ENCODE assay signal across 1 cellular context in the genomic region with DNA sequence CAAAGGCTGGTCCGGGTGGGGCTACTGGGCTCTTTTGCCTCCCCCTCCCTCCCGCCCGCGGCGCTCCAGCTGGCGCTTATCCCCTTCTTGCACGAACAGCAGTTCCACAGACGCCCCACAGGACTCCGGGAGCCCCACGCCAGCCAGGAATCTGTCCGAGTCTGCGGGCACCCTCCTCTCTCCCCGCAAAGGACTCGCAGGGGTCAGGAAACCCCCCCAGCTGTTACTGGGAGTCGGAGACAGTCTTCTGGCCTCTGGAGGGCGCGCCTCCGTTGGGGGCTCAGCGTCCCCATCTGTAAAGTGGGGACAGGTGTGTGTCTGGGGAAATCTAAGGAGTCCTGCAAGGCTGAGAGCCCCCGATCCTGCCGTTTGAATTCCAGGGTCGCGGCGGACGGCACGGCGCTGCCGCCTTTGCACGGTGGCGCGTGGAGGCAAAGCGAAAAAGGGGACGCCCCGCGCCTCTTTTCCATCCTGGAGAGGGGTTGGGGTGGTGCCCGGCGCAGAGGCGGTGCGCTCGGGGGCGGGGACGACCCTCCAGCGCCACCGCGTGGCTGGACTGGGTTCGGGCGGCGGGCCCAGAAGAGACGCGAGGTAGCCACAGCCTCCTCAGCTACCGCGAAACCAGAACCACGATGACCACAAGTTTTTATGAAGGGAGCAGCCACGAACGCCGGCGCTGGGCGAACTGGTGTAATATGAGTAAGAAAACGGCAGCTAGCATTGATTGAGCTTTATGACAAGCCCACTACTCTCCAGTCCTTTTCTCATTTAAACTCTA.
TF ChIP-seq lines count a peak whose summit lies in the region.

No MANE protein-coding gene starts in this region.

TF ChIP-seq in GM12878, 131 proteins besides CTCF, POLR2A, EP300 and RAD21 (continued from another document):
- TF ChIP-seq, protein P1, sequence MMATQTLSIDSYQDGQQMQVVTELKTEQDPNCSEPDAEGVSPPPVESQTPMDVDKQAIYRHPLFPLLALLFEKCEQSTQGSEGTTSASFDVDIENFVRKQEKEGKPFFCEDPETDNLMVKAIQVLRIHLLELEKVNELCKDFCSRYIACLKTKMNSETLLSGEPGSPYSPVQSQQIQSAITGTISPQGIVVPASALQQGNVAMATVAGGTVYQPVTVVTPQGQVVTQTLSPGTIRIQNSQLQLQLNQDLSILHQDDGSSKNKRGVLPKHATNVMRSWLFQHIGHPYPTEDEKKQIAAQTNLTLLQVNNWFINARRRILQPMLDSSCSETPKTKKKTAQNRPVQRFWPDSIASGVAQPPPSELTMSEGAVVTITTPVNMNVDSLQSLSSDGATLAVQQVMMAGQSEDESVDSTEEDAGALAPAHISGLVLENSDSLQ (IDR thresholded peaks at IDR 0.05): no peak
- TF ChIP-seq, protein P2, sequence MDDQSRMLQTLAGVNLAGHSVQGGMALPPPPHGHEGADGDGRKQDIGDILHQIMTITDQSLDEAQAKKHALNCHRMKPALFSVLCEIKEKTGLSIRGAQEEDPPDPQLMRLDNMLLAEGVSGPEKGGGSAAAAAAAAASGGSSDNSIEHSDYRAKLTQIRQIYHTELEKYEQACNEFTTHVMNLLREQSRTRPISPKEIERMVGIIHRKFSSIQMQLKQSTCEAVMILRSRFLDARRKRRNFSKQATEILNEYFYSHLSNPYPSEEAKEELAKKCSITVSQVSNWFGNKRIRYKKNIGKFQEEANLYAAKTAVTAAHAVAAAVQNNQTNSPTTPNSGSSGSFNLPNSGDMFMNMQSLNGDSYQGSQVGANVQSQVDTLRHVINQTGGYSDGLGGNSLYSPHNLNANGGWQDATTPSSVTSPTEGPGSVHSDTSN (IDR thresholded peaks at IDR 0.05; ENCODE audit: insufficient replicate concordance, low read depth, low read length): no peak
- TF ChIP-seq RBBP5 (conservative IDR thresholded peaks at IDR 0.05) (no peak), MYB (IDR thresholded peaks at IDR 0.05; ENCODE audit: borderline replicate concordance, low read depth, low read length) (no peak), MEF2A (IDR thresholded peaks at IDR 0.05; ENCODE audit: insufficient read depth, low read depth, low read length) (0 out of 2 replicates have a peak, but pooled peaks have one; percentile 14), ZSCAN29 (IDR thresholded peaks at IDR 0.05) (no peak), EZH2 (IDR thresholded peaks at IDR 0.05; ENCODE audit: borderline replicate concordance, control insufficient read depth, low read depth, low read length) (no peak), EED (IDR thresholded peaks at IDR 0.05; ENCODE audit: low read depth) (peak; percentile 42; the same call in 1 of the 2 replicates), FOXM1 (IDR thresholded peaks at IDR 0.05; ENCODE audit: low read depth, low read length) (no peak), PAX5 (IDR thresholded peaks at IDR 0.05; ENCODE audit: borderline replicate concordance, low read depth, low read length) (no peak), CEBPB (IDR thresholded peaks at IDR 0.05; ENCODE audit: borderline replicate concordance in 1 of 2, low read depth in 2 of 2, low read length in 2 of 2) (no peak), CBX5 (IDR thresholded peaks at IDR 0.05; ENCODE audit: low read depth) (no peak), ASH2L (IDR thresholded peaks at IDR 0.05; ENCODE audit: borderline replicate concordance, low read depth) (no peak), MYC (IDR thresholded peaks at IDR 0.05; ENCODE audit: insufficient read depth, insufficient read length, insufficient replicate concordance, low read length, severe bottlenecking) (no peak), SMC3 (IDR thresholded peaks at IDR 0.05; ENCODE audit: borderline replicate concordance, low read length) (peak; percentile 88), ZNF274 (IDR thresholded peaks at IDR 0.05; ENCODE audit: insufficient read depth, insufficient read length) (no peak), RFX5 (IDR thresholded peaks at IDR 0.05; ENCODE audit: low read depth, low read length) (no peak), ETV6 (conservative IDR thresholded peaks at IDR 0.05 in 1 of 2, IDR thresholded peaks at IDR 0.05 in 1 of 2; ENCODE audit: borderline replicate concordance in 1 of 2, low read depth in 1 of 2) (no peak), BMI1 (IDR thresholded peaks at IDR 0.05; ENCODE audit: borderline replicate concordance) (no peak), HDAC6 (IDR thresholded peaks at IDR 0.05; ENCODE audit: unreplicated experiment) (no peak), YBX1 (IDR thresholded peaks at IDR 0.05) (no peak), MEF2B (IDR thresholded peaks at IDR 0.05; ENCODE audit: partially characterized antibody, poor library complexity, severe bottlenecking) (no peak), TBL1XR1 (IDR thresholded peaks at IDR 0.05; ENCODE audit: low read depth, low read length) (no peak), CBFB (IDR thresholded peaks at IDR 0.05; ENCODE audit: low read depth) (peak; percentile 76)
- TF ChIP-seq, protein P3, sequence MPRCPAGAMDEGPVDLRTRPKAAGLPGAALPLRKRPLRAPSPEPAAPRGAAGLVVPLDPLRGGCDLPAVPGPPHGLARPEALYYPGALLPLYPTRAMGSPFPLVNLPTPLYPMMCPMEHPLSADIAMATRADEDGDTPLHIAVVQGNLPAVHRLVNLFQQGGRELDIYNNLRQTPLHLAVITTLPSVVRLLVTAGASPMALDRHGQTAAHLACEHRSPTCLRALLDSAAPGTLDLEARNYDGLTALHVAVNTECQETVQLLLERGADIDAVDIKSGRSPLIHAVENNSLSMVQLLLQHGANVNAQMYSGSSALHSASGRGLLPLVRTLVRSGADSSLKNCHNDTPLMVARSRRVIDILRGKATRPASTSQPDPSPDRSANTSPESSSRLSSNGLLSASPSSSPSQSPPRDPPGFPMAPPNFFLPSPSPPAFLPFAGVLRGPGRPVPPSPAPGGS (IDR thresholded peaks at IDR 0.05; ENCODE audit: borderline replicate concordance, insufficient read depth, low read depth, low read length, poor library complexity, severe bottlenecking): no peak
- TF ChIP-seq, protein P4, sequence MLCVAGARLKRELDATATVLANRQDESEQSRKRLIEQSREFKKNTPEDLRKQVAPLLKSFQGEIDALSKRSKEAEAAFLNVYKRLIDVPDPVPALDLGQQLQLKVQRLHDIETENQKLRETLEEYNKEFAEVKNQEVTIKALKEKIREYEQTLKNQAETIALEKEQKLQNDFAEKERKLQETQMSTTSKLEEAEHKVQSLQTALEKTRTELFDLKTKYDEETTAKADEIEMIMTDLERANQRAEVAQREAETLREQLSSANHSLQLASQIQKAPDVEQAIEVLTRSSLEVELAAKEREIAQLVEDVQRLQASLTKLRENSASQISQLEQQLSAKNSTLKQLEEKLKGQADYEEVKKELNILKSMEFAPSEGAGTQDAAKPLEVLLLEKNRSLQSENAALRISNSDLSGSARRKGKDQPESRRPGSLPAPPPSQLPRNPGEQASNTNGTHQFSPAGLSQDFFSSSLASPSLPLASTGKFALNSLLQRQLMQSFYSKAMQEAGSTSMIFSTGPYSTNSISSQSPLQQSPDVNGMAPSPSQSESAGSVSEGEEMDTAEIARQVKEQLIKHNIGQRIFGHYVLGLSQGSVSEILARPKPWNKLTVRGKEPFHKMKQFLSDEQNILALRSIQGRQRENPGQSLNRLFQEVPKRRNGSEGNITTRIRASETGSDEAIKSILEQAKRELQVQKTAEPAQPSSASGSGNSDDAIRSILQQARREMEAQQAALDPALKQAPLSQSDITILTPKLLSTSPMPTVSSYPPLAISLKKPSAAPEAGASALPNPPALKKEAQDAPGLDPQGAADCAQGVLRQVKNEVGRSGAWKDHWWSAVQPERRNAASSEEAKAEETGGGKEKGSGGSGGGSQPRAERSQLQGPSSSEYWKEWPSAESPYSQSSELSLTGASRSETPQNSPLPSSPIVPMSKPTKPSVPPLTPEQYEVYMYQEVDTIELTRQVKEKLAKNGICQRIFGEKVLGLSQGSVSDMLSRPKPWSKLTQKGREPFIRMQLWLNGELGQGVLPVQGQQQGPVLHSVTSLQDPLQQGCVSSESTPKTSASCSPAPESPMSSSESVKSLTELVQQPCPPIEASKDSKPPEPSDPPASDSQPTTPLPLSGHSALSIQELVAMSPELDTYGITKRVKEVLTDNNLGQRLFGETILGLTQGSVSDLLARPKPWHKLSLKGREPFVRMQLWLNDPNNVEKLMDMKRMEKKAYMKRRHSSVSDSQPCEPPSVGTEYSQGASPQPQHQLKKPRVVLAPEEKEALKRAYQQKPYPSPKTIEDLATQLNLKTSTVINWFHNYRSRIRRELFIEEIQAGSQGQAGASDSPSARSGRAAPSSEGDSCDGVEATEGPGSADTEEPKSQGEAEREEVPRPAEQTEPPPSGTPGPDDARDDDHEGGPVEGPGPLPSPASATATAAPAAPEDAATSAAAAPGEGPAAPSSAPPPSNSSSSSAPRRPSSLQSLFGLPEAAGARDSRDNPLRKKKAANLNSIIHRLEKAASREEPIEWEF (IDR thresholded peaks at IDR 0.05; ENCODE audit: insufficient replicate concordance, low read depth, low read length): no peak
